8 cellular contexts compared by ENCODE assay signal in the genomic region with DNA sequence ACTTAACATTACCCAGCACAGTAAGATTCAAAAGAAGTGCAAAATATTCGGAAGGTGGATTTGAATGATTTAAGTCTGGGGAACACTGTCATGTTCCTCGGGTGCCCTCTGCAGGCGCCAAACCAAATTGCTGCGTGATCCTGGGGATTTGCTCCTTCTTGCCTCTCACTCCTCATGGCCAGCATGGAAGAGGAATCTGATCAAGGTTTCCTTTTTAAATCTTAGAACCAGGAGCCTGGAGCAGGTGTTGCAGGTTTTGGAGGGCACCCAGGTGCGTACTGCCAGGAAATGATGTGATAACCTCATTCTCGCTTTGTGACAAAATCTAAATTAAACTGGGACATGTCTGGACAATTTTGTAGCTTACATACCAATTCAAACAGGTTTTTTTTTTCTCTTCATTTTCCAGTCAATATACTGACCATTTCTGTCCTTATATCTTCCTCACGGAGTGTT. TPM values are rescaled to one million over a fixed set of nuclear protein-coding genes. Genes with fewer than 3 reads are reported as not detected.
DNase-seq lines count a peak whose midpoint lies in the region; ATAC-seq and TF ChIP-seq lines count a peak whose summit lies in the region.

No MANE protein-coding gene starts in this region.

- DNase-seq in HuH-7 (ENCODE audit: low spot score) (peak; percentile 69), PC-9 (peak; percentile 64 to 81), activated T-cell treated with anti-CD3 and anti-CD28 coated beads for 48 hours (ENCODE audit: low read depth) (peak; percentile 52), esophagus squamous epithelium (lab: John Stamatoyannopoulos, UW) (no peak)
- peak; percentile 74 for DNase-seq in natural killer cell treated with Interleukin-12 subunit alpha and Interleukin-12 subunit beta and Interleukin-15 and Interleukin-18, amount 100 ng/mL, for 72 hours (ENCODE audit: low spot score)
- peak; percentile 60 to 66 for DNase-seq in stimulated activated naive CD8-positive, alpha-beta T cell treated with anti-CD3 and anti-CD28 coated beads, Interleukin-15, amount 100 ng/mL, for 72 hours

- H3K9me2 ChIP-seq in PC-9 (ENCODE audit: insufficient read depth), result no peaks in the 10 kb centered on the region

- H3K27ac Mint-ChIP-seq in natural killer cell treated with Interleukin-12 subunit alpha and Interleukin-12 subunit beta and Interleukin-15 and Interleukin-18, amount 100 ng/mL, for 72 hours, result no peak overlapping the region
- no peak overlapping the region for H3K27ac Mint-ChIP-seq in stimulated activated naive CD8-positive, alpha-beta T cell treated with anti-CD3 and anti-CD28 coated beads, Interleukin-15, amount 100 ng/mL, for 72 hours

- peaks cover 13 to 16% of the 10 kb centered on the region in 2 donors for H3K27me3 Mint-ChIP-seq in natural killer cell treated with Interleukin-12 subunit alpha and Interleukin-12 subunit beta and Interleukin-15 and Interleukin-18, amount 100 ng/mL, for 72 hours
- H3K27me3 Mint-ChIP-seq in stimulated activated naive CD8-positive, alpha-beta T cell treated with anti-CD3 and anti-CD28 coated beads, Interleukin-15, amount 100 ng/mL, for 72 hours, result no peaks in the 10 kb centered on the region

- TF ChIP-seq CTCF in GM12874 (IDR thresholded peaks at IDR 0.05; ENCODE audit: insufficient read depth, low read depth, low read length) (peak; percentile 88), PC-9 (conservative IDR thresholded peaks at IDR 0.05) (peak; percentile 98), esophagus squamous epithelium (IDR thresholded peaks at IDR 0.05) (peak; percentile 64 to 92 (median 86))

- no peak overlapping the region for H3K4me2 ChIP-seq in PC-9

- intact Hi-C loops in PC-9 (cut with micrococcal nuclease; ENCODE audit: unreplicated experiment), result loop anchor here (1.0 to 10.0 kb wide), 7 partner anchors 132 to 1955 kb away; no protein-coding TSS in a partner anchor
- intact Hi-C loops in esophagus squamous epithelium (cut with DNase I), result loop anchor here (5.0 kb wide), 1 partner anchor 102 kb away; no protein-coding TSS in a partner anchor

- H3K36me3 ChIP-seq in PC-9 (ENCODE audit: low read depth) (no peaks in the 10 kb centered on the region), esophagus squamous epithelium (no peaks in the 10 kb centered on the region)

- H3F3A ChIP-seq in PC-9 (ENCODE audit: insufficient read depth, low read depth), result peaks cover 29% of the 10 kb centered on the region; the same call in 1 of the 2 replicates

- peaks cover 0 to 4% of the 10 kb centered on the region in 2 donors for H3K4me1 Mint-ChIP-seq in natural killer cell treated with Interleukin-12 subunit alpha and Interleukin-12 subunit beta and Interleukin-15 and Interleukin-18, amount 100 ng/mL, for 72 hours (ENCODE audit: low read depth in 2 of 2)
- no peaks in the 10 kb centered on the region for H3K4me1 Mint-ChIP-seq in stimulated activated naive CD8-positive, alpha-beta T cell treated with anti-CD3 and anti-CD28 coated beads, Interleukin-15, amount 100 ng/mL, for 72 hours

- H3K79me2 ChIP-seq in PC-9 (ENCODE audit: low read depth), result no peaks in the 10 kb centered on the region

- no peaks in the 10 kb centered on the region for H3K9me3 Mint-ChIP-seq in natural killer cell treated with Interleukin-12 subunit alpha and Interleukin-12 subunit beta and Interleukin-15 and Interleukin-18, amount 100 ng/mL, for 72 hours
- H3K9me3 Mint-ChIP-seq in stimulated activated naive CD8-positive, alpha-beta T cell treated with anti-CD3 and anti-CD28 coated beads, Interleukin-15, amount 100 ng/mL, for 72 hours, result no peaks in the 10 kb centered on the region

- no peaks in the 10 kb centered on the region for H4K20me1 ChIP-seq in PC-9 (ENCODE audit: insufficient read depth)

- H3K36me3 Mint-ChIP-seq in natural killer cell treated with Interleukin-12 subunit alpha and Interleukin-12 subunit beta and Interleukin-15 and Interleukin-18, amount 100 ng/mL, for 72 hours, result no peaks in the 10 kb centered on the region

- CTCF ChIA-PET in PC-9 (lab: Charles Lee), result interaction anchor here (0.5 to 1.4 kb wide), 4 partner anchors 96 to 313 kb away, joined by 3 to 11 read pairs (median 4); no protein-coding TSS in a partner anchor

- peak; percentile 31 to 72 for ATAC-seq in natural killer cell treated with Interleukin-12 subunit alpha and Interleukin-12 subunit beta and Interleukin-15 and Interleukin-18, amount 100 ng/mL, for 72 hours
- ATAC-seq in stimulated activated naive CD8-positive, alpha-beta T cell treated with anti-CD3 and anti-CD28 coated beads, Interleukin-15, amount 100 ng/mL, for 72 hours, result peak; percentile 65
- ATAC-seq in HG02870 (IDR thresholded peaks at IDR 0.05; ENCODE audit: unreplicated experiment), result no peak

- no peak for TF ChIP-seq POLR2A in esophagus squamous epithelium (IDR thresholded peaks at IDR 0.05)

- BruUV-seq in PC-9 (replicated peaks; lab: Mats Ljungman, UMichigan), result no TSS peak

- no peaks in the 10 kb centered on the region for H3K9me3 ChIP-seq in PC-9 (ENCODE audit: insufficient read depth, low read depth)
- no peaks in the 10 kb centered on the region for H3K9me3 ChIP-seq in esophagus squamous epithelium

- whole genome bisulfite sequencing in esophagus squamous epithelium, 2 donors, result 5 to 21% methylated on average over 7 of the region's 7 CpGs

- POLR2A ChIA-PET in PC-9 (lab: Charles Lee; ENCODE audit: unreplicated experiment), result no interaction called here

- H3K27me3 ChIP-seq in PC-9 (ENCODE audit: insufficient read depth, low read depth), result no peaks in the 10 kb centered on the region
- no peaks in the 10 kb centered on the region for H3K27me3 ChIP-seq in esophagus squamous epithelium

- H2AFZ ChIP-seq in PC-9, result no peak overlapping the region

- H3K4me3 Mint-ChIP-seq in natural killer cell treated with Interleukin-12 subunit alpha and Interleukin-12 subunit beta and Interleukin-15 and Interleukin-18, amount 100 ng/mL, for 72 hours, result no peak overlapping the region
- no peak overlapping the region for H3K4me3 Mint-ChIP-seq in stimulated activated naive CD8-positive, alpha-beta T cell treated with anti-CD3 and anti-CD28 coated beads, Interleukin-15, amount 100 ng/mL, for 72 hours

- no peak overlapping the region for H3K27ac ChIP-seq in PC-9
- H3K27ac ChIP-seq in esophagus squamous epithelium, result no peak overlapping the region

- H3K4me1 ChIP-seq in PC-9 (replicated peaks; ENCODE audit: insufficient read depth), result peaks cover 26% of the 10 kb centered on the region
- peaks cover 0 to 32% (median 0%) of the 10 kb centered on the region in 3 donors for H3K4me1 ChIP-seq in esophagus squamous epithelium

- H3K4me3 ChIP-seq in PC-9 (no peak overlapping the region), esophagus squamous epithelium (no peak overlapping the region)

RNA-seq across cellular contexts. Expression of gene PFDN4, which starts 8.1 kb away (rescaled TPM):
- 44.1 and 49.5 TPM in 2 replicates for total RNA-seq in PC-9 (2021)
- total RNA-seq in esophagus squamous epithelium, result 10 to 100 TPM; 39.0 to 68.9 (median 46.4) TPM
- total RNA-seq in natural killer cell treated with Interleukin-12 subunit alpha and Interleukin-12 subunit beta and Interleukin-15 and Interleukin-18, amount 100 ng/mL, for 72 hours, result 10 to 100 TPM; 26.2 to 46.0 TPM

RNA-seq across cellular contexts. Expression of gene CYP24A1, which starts 26.0 kb away (rescaled TPM):
- 2.7 and 4.9 TPM in 2 replicates for total RNA-seq in PC-9 (2021)
- total RNA-seq in esophagus squamous epithelium, result 10 to 100 TPM in 2 of 4 donors, 1 to 10 TPM in 2; 1.3 to 12.3 (median 8.9) TPM
- total RNA-seq in natural killer cell treated with Interleukin-12 subunit alpha and Interleukin-12 subunit beta and Interleukin-15 and Interleukin-18, amount 100 ng/mL, for 72 hours, result not detected
